In genomic region chr15:74202461-74203401, GRCh38 we compare ENCODE assay signal across 11 cellular contexts. TPM values are rescaled to one million over a fixed set of nuclear protein-coding genes. Genes with fewer than 3 reads are reported as not detected.
DNase-seq lines count a peak whose midpoint lies in the region; ATAC-seq and TF ChIP-seq lines count a peak whose summit lies in the region.
"Had no signal": no experiment of that assay in that cellular context is flagged by ENCODE, and none has a peak within 500 bp of the region (broad histone marks: within the 10 kb centered on the region; RNA-seq: fewer than 3 reads in every experiment).

Gene STRA6 (minus strand): TSS chr15:74202787. CDS start chr15:74202267, 520 bp downstream.

- H2AFZ ChIP-seq in neural progenitor cell (replicated peaks): peak within 1 kb of the TSS; percentile 53

- TF ChIP-seq CTCF in neural progenitor cell (IDR thresholded peaks at IDR 0.05): peak; percentile 36

- H3K27me3 Mint-ChIP-seq in neural progenitor cell (ENCODE audit: insufficient read depth, low read depth): peaks cover 23% of the 10 kb centered on the region

- peak within 1 kb of the TSS; percentile 95 for H3K27ac Mint-ChIP-seq in neural progenitor cell

- no peaks in the 10 kb centered on the region for H4K20me1 ChIP-seq in neural progenitor cell (ENCODE audit: low read depth)

- in situ Hi-C loops in G401 (cut with HindIII; ENCODE audit: low sequenced_read_pairs): no loop called here

- peak within 1 kb of the TSS; percentile 38 for H3K4me3 ChIP-seq in neural progenitor cell

- no peaks in the 10 kb centered on the region for H3K27me3 ChIP-seq in neural progenitor cell

- no peaks in the 10 kb centered on the region for H3K9me3 ChIP-seq in neural progenitor cell (ENCODE audit: low read depth)

- peak within 1 kb of the TSS; percentile 34 for H3K27ac ChIP-seq in neural progenitor cell
- H3K27ac ChIP-seq: HL-60 had no signal

- no peak within 1 kb of the TSS for H3K9ac ChIP-seq in neural progenitor cell

- H3K36me3 ChIP-seq in neural progenitor cell: no peaks in the 10 kb centered on the region

- peak within 1 kb of the TSS; percentile 77 for H3K4me3 Mint-ChIP-seq in neural progenitor cell
- H3K4me3 Mint-ChIP-seq: central memory CD8-positive, alpha-beta T cell had no signal

- intact Hi-C loops in sciatic nerve (cut with DNase I): no loop called here

- no peaks in the 10 kb centered on the region for H3K36me3 Mint-ChIP-seq in neural progenitor cell

- DNase-seq in G401 (ENCODE audit: low spot score): peak; percentile 43
- peak; percentile 23 for DNase-seq in NCI-H2107 (lab: John Stamatoyannopoulos, UW)
- no peak for DNase-seq in cerebellum (ENCODE audit: low spot score)
- peak; percentile 77 for DNase-seq in neural progenitor cell (ENCODE audit: low spot score)
- no peak for DNase-seq in NCI-H2196 treated with DMSO at 0.1 percent for 48 hours (lab: John Stamatoyannopoulos, UW; ENCODE audit: unreplicated experiment)
- no peak for DNase-seq in NCI-H2171 treated with DMSO at 0.1 percent for 48 hours (lab: John Stamatoyannopoulos, UW)
- no peak for DNase-seq in sciatic nerve (ENCODE audit: low spot score)

- H3K4me2 ChIP-seq in neural progenitor cell: peak within 1 kb of the TSS; percentile 76

- H3K4me1 Mint-ChIP-seq in neural progenitor cell: peaks cover 69% of the 10 kb centered on the region
- H3K4me1 Mint-ChIP-seq: central memory CD8-positive, alpha-beta T cell had no signal

- H3F3A ChIP-seq in neural progenitor cell (ENCODE audit: low read depth): peaks cover 38% of the 10 kb centered on the region

- peaks cover 43% of the 10 kb centered on the region for H3K4me1 ChIP-seq in neural progenitor cell

- H3K79me2 ChIP-seq in neural progenitor cell (ENCODE audit: low read depth): no peaks in the 10 kb centered on the region

- H3K9me3 Mint-ChIP-seq in neural progenitor cell: no peaks in the 10 kb centered on the region
- H3K9me3 Mint-ChIP-seq: central memory CD8-positive, alpha-beta T cell had no signal

- ATAC-seq in sciatic nerve (no peak), HG02973 (IDR thresholded peaks at IDR 0.05; ENCODE audit: unreplicated experiment) (no peak)

RNA-seq across cellular contexts. Expression of gene STRA6, which starts in this region (rescaled TPM):
- total RNA-seq in G401 (2014; rRNA removed; shearing (Covaris generic)): 17.2 and 23.9 TPM in 2 replicates
- total RNA-seq in cerebellum (12.6 TPM), neural progenitor cell (ENCODE audit: low replicate concordance) (3.1 and 5.9 TPM in 2 replicates), sciatic nerve (0.76 TPM)
- total RNA-seq: myocyte had no signal

Comparison
In these comparisons a context has a peak if more than half of its experiments do, and no peak if none do; other contexts are left out.
1. DNase-seq: peak in G401 (single experiment), NCI-H2107 (single experiment) and neural progenitor cell (single experiment); none in cerebellum (single experiment), NCI-H2196 treated with DMSO at 0.1 percent for 48 hours (single experiment), NCI-H2171 treated with DMSO at 0.1 percent for 48 hours (single experiment) and sciatic nerve (single experiment).